In genomic region chr7:137952406-137952805, GRCh38 we compare ENCODE assay signal across 13 cellular contexts. TPM values are rescaled to one million over a fixed set of nuclear protein-coding genes. Genes with fewer than 3 reads are reported as not detected.
A peak's percentile ranks its signal among the peaks of the same experiment; 100 is the strongest.
DNase-seq lines count a peak whose midpoint lies in the region; ATAC-seq, FAIRE-seq and TF ChIP-seq lines count a peak whose summit lies in the region.
"Had no signal": no experiment of that assay in that cellular context is flagged by ENCODE, and none has a peak within 500 bp of the region (broad histone marks: within the 10 kb centered on the region; RNA-seq: fewer than 3 reads in every experiment).

No MANE protein-coding gene starts in this region.

- intact Hi-C loops in HepG2 (cut with micrococcal nuclease; ENCODE audit: unreplicated experiment), result no loop called here
- intact Hi-C loops in right lobe of liver (cut with DNase I), result no loop called here
- intact Hi-C loops in esophagus squamous epithelium (cut with DNase I), result no loop called here

- TF ChIP-seq CTCF in HepG2 (CRISPR knock-in tag; IDR thresholded peaks at IDR 0.05) (no peak), right lobe of liver (IDR thresholded peaks at IDR 0.05) (no peak), esophagus squamous epithelium (IDR thresholded peaks at IDR 0.05) (no peak), osteocyte (IDR thresholded peaks at IDR 0.05) (no peak)

- no TSS peak for BruUV-seq in HepG2 (replicated peaks; lab: Mats Ljungman, UMichigan)

- peaks cover 100% of the 10 kb centered on the region for H3K4me1 ChIP-seq in HepG2 (ENCODE audit: insufficient read depth, low read length)
- peaks cover 0 to 56% (median 20%) of the 10 kb centered on the region in 4 donors for H3K4me1 ChIP-seq in right lobe of liver
- H3K4me1 ChIP-seq in esophagus squamous epithelium, result peaks cover 14 to 74% (median 34%) of the 10 kb centered on the region in 3 donors

- H3K9ac ChIP-seq in HepG2 (ENCODE audit: insufficient read depth, low read depth, low read length), result no peak overlapping the region

- in situ Hi-C loops in HepG2 (cut with HindIII; ENCODE audit: extremely low pct_ligation_motif_present, low pct_unique_long_range_greater_than_20kb), result no loop called here

- POLR2A ChIA-PET in HepG2 (lab: Yijun Ruan, JAX), result no interaction called here

- peaks cover 12% of the 10 kb centered on the region for H3K36me3 Mint-ChIP-seq in osteocyte (ENCODE audit: unreplicated experiment)

- H3K4me3 ChIP-seq in HepG2 (replicated peaks in 1 of 3; ENCODE audit: insufficient read depth in 1 of 3, low read depth in 2 of 3, low read length in 3 of 3) (no peak overlapping the region), right lobe of liver (no peak overlapping the region), esophagus squamous epithelium (no peak overlapping the region)

- no peaks in the 10 kb centered on the region for H3K27me3 Mint-ChIP-seq in osteocyte (ENCODE audit: unreplicated experiment)

- 90% methylated on average over 2 of the region's 2 CpGs for WGBS in HepG2 (ENCODE audit: low lambda C conversion rate)
- 95% methylated on average over 2 of the region's 2 CpGs for WGBS in right lobe of liver (ENCODE audit: insufficient coverage, low coverage, low lambda C conversion rate, missing lambda C conversion rate)
- 77 to 94% methylated on average over 2 of the region's 2 CpGs for WGBS in esophagus squamous epithelium, 2 donors

- FAIRE-seq in HepG2 (lab: Jason Lieb, UNC) (no peak), H54 (lab: Jason Lieb, UNC) (no peak)

- H3K4me1 Mint-ChIP-seq in osteocyte (ENCODE audit: unreplicated experiment), result peaks cover 65% of the 10 kb centered on the region

- DNase-seq in HepG2 (ENCODE audit: low spot score) (no peak), right lobe of liver (no peak), esophagus squamous epithelium (lab: John Stamatoyannopoulos, UW) (no peak), osteocyte (ENCODE audit: extremely low spot score, unreplicated experiment) (no peak), iPS-NIHi11 (ENCODE audit: low spot score) (no peak), H54 (ENCODE audit: insufficient read length, low spot score) (no peak), dermis blood vessel endothelial cell (no peak)
- DNase-seq: activated CD4-positive, alpha-beta T cell treated with anti-CD3 and anti-CD28 coated beads, Interleukin-2, amount 50 U/mL, for 48 hours; DMS79; MV-4-11 had no signal

- H3K9me3 Mint-ChIP-seq in osteocyte (ENCODE audit: unreplicated experiment), result no peaks in the 10 kb centered on the region
- H3K9me3 Mint-ChIP-seq: T-helper 2 cell treated with Interferon-gamma antibody and Interleukin-4, amounts not matched to agents 5 μg/mL and 100 μg/mL, for 36 hours had no signal

- CTCF ChIA-PET in HepG2 (lab: Yijun Ruan, JAX; ENCODE audit: low intra/inter-chr PET ratio, low total read pairs), result no interaction called here

- no peak overlapping the region for H2AFZ ChIP-seq in HepG2 (ENCODE audit: low read length)

- H3K27me3 ChIP-seq in HepG2 (ENCODE audit: control insufficient read depth in 1 of 2, insufficient read depth in 2 of 2, low read length in 2 of 2), result no peaks in the 10 kb centered on the region
- no peaks in the 10 kb centered on the region for H3K27me3 ChIP-seq in right lobe of liver
- no peaks in the 10 kb centered on the region for H3K27me3 ChIP-seq in esophagus squamous epithelium

- H3K4me3 Mint-ChIP-seq in osteocyte (ENCODE audit: unreplicated experiment), result peak overlapping the region; percentile 23
- H3K4me3 Mint-ChIP-seq: T-helper 2 cell treated with Interferon-gamma antibody and Interleukin-4, amounts not matched to agents 5 μg/mL and 100 μg/mL, for 36 hours had no signal

- TF ChIP-seq EP300 in HepG2 (IDR thresholded peaks at IDR 0.05; ENCODE audit: low read depth in 2 of 2, low read length in 2 of 2) (no peak), HepG2 (CRISPR knock-in tag; IDR thresholded peaks at IDR 0.05; ENCODE audit: borderline replicate concordance) (no peak)

- no peak for TF ChIP-seq RAD21 in HepG2 (CRISPR knock-in tag; IDR thresholded peaks at IDR 0.05)

- H3K27ac ChIP-seq in HepG2 (ENCODE audit: extremely low read length, insufficient read depth, low read length) (peak overlapping the region; percentile 88), right lobe of liver (no peak overlapping the region), esophagus squamous epithelium (peak overlapping the region; percentile 60 to 83 (median 80))

- no peak overlapping the region for H3K4me2 ChIP-seq in HepG2 (ENCODE audit: low read depth, low read length)

- no peaks in the 10 kb centered on the region; the same call in 1 of the 2 replicates for H4K20me1 ChIP-seq in HepG2 (ENCODE audit: insufficient read depth, low read length)

- H3K9me3 ChIP-seq in HepG2 (ENCODE audit: low read length) (no peaks in the 10 kb centered on the region), right lobe of liver (no peaks in the 10 kb centered on the region), esophagus squamous epithelium (no peaks in the 10 kb centered on the region)

- peaks cover 96% of the 10 kb centered on the region for H3K79me2 ChIP-seq in HepG2 (ENCODE audit: insufficient read depth, low read length)

- H3K27ac Mint-ChIP-seq in osteocyte (ENCODE audit: unreplicated experiment), result peak overlapping the region; percentile 93
- H3K27ac Mint-ChIP-seq: T-helper 2 cell treated with Interferon-gamma antibody and Interleukin-4, amounts not matched to agents 5 μg/mL and 100 μg/mL, for 36 hours had no signal

- H3K36me3 ChIP-seq in HepG2 (replicated peaks in 1 of 2; ENCODE audit: control insufficient read depth in 1 of 2, insufficient read depth in 2 of 2, low read length in 2 of 2) (peaks cover 7 to 19% of the 10 kb centered on the region in 2 experiments; a peak in 4 of 5 replicates), right lobe of liver (no peaks in the 10 kb centered on the region), esophagus squamous epithelium (no peaks in the 10 kb centered on the region)

- TF ChIP-seq POLR2A in HepG2 (IDR thresholded peaks at IDR 0.05; ENCODE audit: insufficient read depth in 1 of 2, low read depth in 2 of 2, low read length in 2 of 2) (no peak), right lobe of liver (IDR thresholded peaks at IDR 0.05) (no peak), esophagus squamous epithelium (IDR thresholded peaks at IDR 0.05) (no peak), H54 (IDR thresholded peaks at IDR 0.05; ENCODE audit: low read depth, low read length) (no peak)

- ATAC-seq in HepG2 (no peak), right lobe of liver (no peak), HG02759 (IDR thresholded peaks at IDR 0.05; ENCODE audit: unreplicated experiment) (no peak)
- ATAC-seq: Panc1 had no signal

TF ChIP-seq in HepG2, 621 proteins besides CTCF, POLR2A, EP300 and RAD21:
- TF ChIP-seq TAF15 (IDR thresholded peaks at IDR 0.05; ENCODE audit: low read depth, low read length, poor library complexity, severe bottlenecking), result no peak
- peak; percentile 51 for TF ChIP-seq RBM22 (optimal IDR thresholded peaks at IDR 0.05; ENCODE audit: low read length)
TF ChIP-seq in HepG2: peak in this region for 1.

RNA-seq across cellular contexts. Expression of gene CREB3L2, which starts 49.5 kb away (rescaled TPM):
- total RNA-seq in HepG2 (2016; rRNA removed; fragmentation: Illumina TruSeq; extraction: Trizol), result 22.1 and 26.6 TPM in 2 replicates
- 6.5 and 8.8 TPM in 2 replicates for total RNA-seq in HepG2 (2016; cell fraction: cytosol; rRNA removed; fragmentation: Illumina TruSeq; extraction: Trizol; ENCODE audit: low read depth)
- total RNA-seq in HepG2 (2016; cell fraction: insoluble cytoplasmic fraction; rRNA removed; fragmentation: Illumina TruSeq; extraction: Trizol), result 21.4 and 26.4 TPM in 2 replicates
- total RNA-seq in HepG2 (2016; cell fraction: membrane; rRNA removed; fragmentation: Illumina TruSeq; extraction: Trizol), result 14.1 and 14.5 TPM in 2 replicates
- 53.5 and 54.7 TPM in 2 replicates for total RNA-seq in HepG2 (2016; cell fraction: nucleus; rRNA removed; fragmentation: Illumina TruSeq; extraction: Trizol)
- 39.0 and 41.1 TPM in 2 replicates for polyA plus RNA-seq in HepG2 (2011; rRNA removed)
- 26.0 and 30.9 TPM in 2 replicates for polyA plus RNA-seq in HepG2 (2011; cell fraction: cytosol; rRNA removed)
- polyA plus RNA-seq in HepG2 (2011; cell fraction: nucleus; rRNA removed), result 36.5 and 47.2 TPM in 2 replicates
- polyA plus RNA-seq in HepG2 (2012), result 22.8 and 35.4 TPM in 2 replicates
- 2.4 and 2.7 TPM in 2 replicates for polyA plus RNA-seq in HepG2 (2016; cell fraction: cytosol; fragmentation: Illumina TruSeq; extraction: Trizol; ENCODE audit: low read depth)
- 31.2 and 35.1 TPM in 2 replicates for polyA plus RNA-seq in HepG2 (2016; cell fraction: insoluble cytoplasmic fraction; fragmentation: Illumina TruSeq; extraction: Trizol; ENCODE audit: low read depth)
- 5.9 and 6.4 TPM in 2 replicates for polyA plus RNA-seq in HepG2 (2016; cell fraction: membrane; fragmentation: Illumina TruSeq; extraction: Trizol; ENCODE audit: low read depth)
- 43.3 and 43.6 TPM in 2 replicates for polyA plus RNA-seq in HepG2 (2016; cell fraction: nucleus; fragmentation: Illumina TruSeq; extraction: Trizol; ENCODE audit: insufficient read depth, low read depth)
- polyA minus RNA-seq in HepG2 (2011; rRNA and poly(A)+ RNA removed; ENCODE audit: low replicate concordance), result 32.8 and 173 TPM in 2 replicates
- 58.1 and 61.3 TPM in 2 replicates for polyA minus RNA-seq in HepG2 (2011; cell fraction: cytosol; rRNA and poly(A)+ RNA removed)
- polyA minus RNA-seq in HepG2 (2011; cell fraction: nucleus; rRNA and poly(A)+ RNA removed), result 95.2 and 100 TPM in 2 replicates
- total RNA-seq in right lobe of liver, result 10 to 100 TPM; 11.5 to 29.9 (median 18.2) TPM
- total RNA-seq in esophagus squamous epithelium, result 10 to 100 TPM; 14.9 to 21.9 (median 17.3) TPM
- total RNA-seq in osteocyte, result 143 and 144 TPM in 2 replicates
- 32.2 and 34.5 TPM in 2 replicates for total RNA-seq in dermis blood vessel endothelial cell

Comparison
In these comparisons a context has a peak if more than half of its experiments do, and no peak if none do; other contexts are left out.
1. H3K27ac ChIP-seq: peak in HepG2 (single experiment) and esophagus squamous epithelium (4 of 4); none in right lobe of liver (0 of 3).